Comparison of ENCODE assay signal across 9 cellular contexts in genomic region chr6:26457407-26457795, GRCh38. TPM values are rescaled to one million over a fixed set of nuclear protein-coding genes. Genes with fewer than 3 reads are reported as not detected.
DNase-seq lines count a peak whose midpoint lies in the region; ATAC-seq, FAIRE-seq and TF ChIP-seq lines count a peak whose summit lies in the region.
"Had no signal": no experiment of that assay in that cellular context is flagged by ENCODE, and none has a peak within 500 bp of the region (broad histone marks: within the 10 kb centered on the region; RNA-seq: fewer than 3 reads in every experiment).

No MANE protein-coding gene starts in this region.

- H3K36me3 Mint-ChIP-seq in Calu3 (ENCODE audit: insufficient read depth, unreplicated experiment) = peaks cover 42% of the 10 kb centered on the region
- peaks cover 32% of the 10 kb centered on the region for H3K36me3 Mint-ChIP-seq in brain

- ATAC-seq in GM21576 (IDR thresholded peaks at IDR 0.05; ENCODE audit: unreplicated experiment) (peak; percentile 21), HepG2 (peak; percentile 70)

- BruUV-seq in Calu3 (replicated peaks; lab: Mats Ljungman, UMichigan) = no TSS peak
- BruUV-seq in HepG2 (replicated peaks; lab: Mats Ljungman, UMichigan) = no TSS peak

- H3K9me3 ChIP-seq in HepG2 (ENCODE audit: low read length) (no peaks in the 10 kb centered on the region), testis (no peaks in the 10 kb centered on the region)

- H3K9me3 Mint-ChIP-seq in Calu3 (ENCODE audit: low read depth, unreplicated experiment) (no peaks in the 10 kb centered on the region), brain (no peaks in the 10 kb centered on the region)

- peak overlapping the region; percentile 93 for H3K27ac Mint-ChIP-seq in Calu3 (ENCODE audit: unreplicated experiment)
- H3K27ac Mint-ChIP-seq in brain = peak overlapping the region; percentile 97 to 99 (median 99)

- H3K27ac ChIP-seq in HepG2 (ENCODE audit: extremely low read length, insufficient read depth, low read length) (peak overlapping the region; percentile 69), testis (peak overlapping the region; percentile 89 to 97)

- CTCF ChIA-PET in Calu3 (lab: Charles Lee) = no interaction called here
- CTCF ChIA-PET in HepG2 (lab: Yijun Ruan, JAX; ENCODE audit: low intra/inter-chr PET ratio, low total read pairs) = no interaction called here

- no peaks in the 10 kb centered on the region; a peak in 1 of 5 replicates for H3K27me3 ChIP-seq in HepG2 (ENCODE audit: control insufficient read depth in 1 of 2, insufficient read depth in 2 of 2, low read length in 2 of 2)
- H3K27me3 ChIP-seq in testis = no peaks in the 10 kb centered on the region

- POLR2A ChIA-PET in HepG2 (lab: Yijun Ruan, JAX) = interaction anchor here (1.6 kb wide), 1 partner anchor 17 kb away, joined by 5 read pairs; no protein-coding TSS in a partner anchor

- H2AFZ ChIP-seq in HepG2 (ENCODE audit: low read length) = peak overlapping the region; percentile 95

- H3K4me3 Mint-ChIP-seq in Calu3 (ENCODE audit: low read depth, unreplicated experiment) (peak overlapping the region; percentile 81), brain (peak overlapping the region; percentile 94 to 100 (median 97))

- TF ChIP-seq POLR2A in HepG2 (IDR thresholded peaks at IDR 0.05; ENCODE audit: insufficient read depth in 1 of 2, low read depth in 2 of 2, low read length in 2 of 2) = no peak
- no peak for TF ChIP-seq POLR2A in testis (IDR thresholded peaks at IDR 0.05)

- TF ChIP-seq EP300 in HepG2 (IDR thresholded peaks at IDR 0.05; ENCODE audit: low read depth in 2 of 2, low read length in 2 of 2) (no peak), HepG2 (CRISPR knock-in tag; IDR thresholded peaks at IDR 0.05; ENCODE audit: borderline replicate concordance) (no peak)

- no peak for TF ChIP-seq RAD21 in HepG2 (CRISPR knock-in tag; IDR thresholded peaks at IDR 0.05)

- H3K27me3 Mint-ChIP-seq in Calu3 (ENCODE audit: unreplicated experiment) (no peaks in the 10 kb centered on the region), brain (peaks cover 12% of the 10 kb centered on the region)

- H3K79me2 ChIP-seq in HepG2 (ENCODE audit: insufficient read depth, low read length) = peaks cover 20% of the 10 kb centered on the region

- H3K4me2 ChIP-seq in HepG2 (ENCODE audit: low read depth, low read length) = peak overlapping the region; percentile 81

- intact Hi-C loops in Calu3 (cut with micrococcal nuclease; ENCODE audit: unreplicated experiment) = no loop called here
- intact Hi-C loops in HepG2 (cut with micrococcal nuclease; ENCODE audit: unreplicated experiment) = loop anchor here (1.0 to 5.0 kb wide), 3 partner anchors 18 to 65 kb away; partner anchors contain the start of gene BTN3A1
- intact Hi-C loops in testis (cut with DNase I; ENCODE audit: low total_unique reads) = no loop called here

- FAIRE-seq in HepG2 (lab: Jason Lieb, UNC) = no peak

- H3K4me1 ChIP-seq in HepG2 (ENCODE audit: insufficient read depth, low read length) (peaks cover 37% of the 10 kb centered on the region), testis (peaks cover 28% of the 10 kb centered on the region)

- no peak for TF ChIP-seq CTCF in Calu3 (IDR thresholded peaks at IDR 0.05; ENCODE audit: unreplicated experiment)
- TF ChIP-seq CTCF in brain (conservative IDR thresholded peaks at IDR 0.05) = no peak
- TF ChIP-seq CTCF in HepG2 (CRISPR knock-in tag; IDR thresholded peaks at IDR 0.05) = no peak
- TF ChIP-seq CTCF in testis (IDR thresholded peaks at IDR 0.05) = no peak

- no peaks in the 10 kb centered on the region for H4K20me1 ChIP-seq in HepG2 (ENCODE audit: insufficient read depth, low read length)

- DNase-seq in Calu3 = no peak
- DNase-seq in Jurkat, Clone E6-1 (ENCODE audit: low read depth, low spot score) = no peak
- DNase-seq in HepG2 (ENCODE audit: low spot score) = no peak
- peak; percentile 29 for DNase-seq in testis
- DNase-seq in HK-2 (ENCODE audit: unreplicated experiment) = no peak
- DNase-seq in glomerular visceral epithelial cell (ENCODE audit: extremely low spot score) = no peak

- in situ Hi-C loops in HepG2 (cut with HindIII; ENCODE audit: extremely low pct_ligation_motif_present, low pct_unique_long_range_greater_than_20kb) = no loop called here

- WGBS in HepG2 (ENCODE audit: low lambda C conversion rate) = 11% methylated on average over 8 of the region's 8 CpGs
- 5 to 11% methylated on average over 8 of the region's 8 CpGs for WGBS in testis, 2 donors

- H3K36me3 ChIP-seq in HepG2 (replicated peaks in 1 of 2; ENCODE audit: control insufficient read depth in 1 of 2, insufficient read depth in 2 of 2, low read length in 2 of 2) (peaks cover 5 to 15% of the 10 kb centered on the region in 2 experiments), testis (ENCODE audit: low read depth, missing control alignments) (no peaks in the 10 kb centered on the region)

- peak overlapping the region; percentile 89 for H3K9ac ChIP-seq in HepG2 (ENCODE audit: insufficient read depth, low read depth, low read length)

- H3K4me1 Mint-ChIP-seq in Calu3 (ENCODE audit: low read depth, unreplicated experiment) = peaks cover 20% of the 10 kb centered on the region
- peaks cover 55% of the 10 kb centered on the region for H3K4me1 Mint-ChIP-seq in brain

- peak overlapping the region; percentile 90 for H3K4me3 ChIP-seq in Jurkat, Clone E6-1 (ENCODE audit: low read length)
- H3K4me3 ChIP-seq in HepG2 (replicated peaks in 1 of 3; ENCODE audit: insufficient read depth in 1 of 3, low read depth in 2 of 3, low read length in 3 of 3) (peak overlapping the region; percentile 87 to 93 (median 88)), testis (peak overlapping the region; percentile 77 to 88)

RNA-seq across cellular contexts. Expression of gene BTN2A1, which starts 0.4 kb away (rescaled TPM):
- 29.4 and 32.5 TPM in 2 replicates for total RNA-seq in Calu3 (2022)
- 29.9 TPM for polyA plus RNA-seq in Jurkat, Clone E6-1 (2012; ENCODE audit: insufficient read depth, insufficient read length)
- 15.6 TPM for polyA plus RNA-seq in brain (ENCODE audit: insufficient read depth, low read depth, low replicate concordance)
- total RNA-seq in HepG2 (2016; rRNA removed; fragmentation: Illumina TruSeq; extraction: Trizol) = 9.1 and 16.4 TPM in 2 replicates
- total RNA-seq in HepG2 (2016; cell fraction: cytosol; rRNA removed; fragmentation: Illumina TruSeq; extraction: Trizol; ENCODE audit: low read depth) = 2.8 and 3.8 TPM in 2 replicates
- 9.2 and 15.3 TPM in 2 replicates for total RNA-seq in HepG2 (2016; cell fraction: insoluble cytoplasmic fraction; rRNA removed; fragmentation: Illumina TruSeq; extraction: Trizol)
- total RNA-seq in HepG2 (2016; cell fraction: membrane; rRNA removed; fragmentation: Illumina TruSeq; extraction: Trizol) = 5.5 and 6.0 TPM in 2 replicates
- 18.6 and 21.3 TPM in 2 replicates for total RNA-seq in HepG2 (2016; cell fraction: nucleus; rRNA removed; fragmentation: Illumina TruSeq; extraction: Trizol)
- polyA plus RNA-seq in HepG2 (2011; rRNA removed) = 30.4 and 35.0 TPM in 2 replicates
- 23.7 and 28.2 TPM in 2 replicates for polyA plus RNA-seq in HepG2 (2011; cell fraction: cytosol; rRNA removed)
- 33.3 and 38.3 TPM in 2 replicates for polyA plus RNA-seq in HepG2 (2011; cell fraction: nucleus; rRNA removed)
- polyA plus RNA-seq in HepG2 (2012) = 18.7 and 23.0 TPM in 2 replicates
- 2.6 and 3.2 TPM in 2 replicates for polyA plus RNA-seq in HepG2 (2016; cell fraction: cytosol; fragmentation: Illumina TruSeq; extraction: Trizol; ENCODE audit: low read depth)
- 11.1 TPM in 2 replicates for polyA plus RNA-seq in HepG2 (2016; cell fraction: insoluble cytoplasmic fraction; fragmentation: Illumina TruSeq; extraction: Trizol; ENCODE audit: low read depth)
- polyA plus RNA-seq in HepG2 (2016; cell fraction: membrane; fragmentation: Illumina TruSeq; extraction: Trizol; ENCODE audit: low read depth) = 3.3 and 3.5 TPM in 2 replicates
- 49.0 and 49.2 TPM in 2 replicates for polyA plus RNA-seq in HepG2 (2016; cell fraction: nucleus; fragmentation: Illumina TruSeq; extraction: Trizol; ENCODE audit: insufficient read depth, low read depth)
- 23.9 and 31.6 TPM in 2 replicates for polyA minus RNA-seq in HepG2 (2011; rRNA and poly(A)+ RNA removed; ENCODE audit: low replicate concordance)
- polyA minus RNA-seq in HepG2 (2011; cell fraction: cytosol; rRNA and poly(A)+ RNA removed) = 10.4 and 12.6 TPM in 2 replicates
- polyA minus RNA-seq in HepG2 (2011; cell fraction: nucleus; rRNA and poly(A)+ RNA removed) = 25.0 and 37.0 TPM in 2 replicates
- 10 to 100 TPM; 26.0 to 27.6 TPM for total RNA-seq in testis
- 27.9 TPM for polyA plus RNA-seq in testis (ENCODE audit: insufficient read depth, low read depth, low replicate concordance)

RNA-seq across cellular contexts. Expression of gene BTN3A3, which starts 17.1 kb away (rescaled TPM):
- total RNA-seq in Calu3 (2022) = 15.5 and 20.6 TPM in 2 replicates
- polyA plus RNA-seq in Jurkat, Clone E6-1 (2012; ENCODE audit: insufficient read depth, insufficient read length) = 13.9 TPM
- polyA plus RNA-seq in brain (ENCODE audit: insufficient read depth, low read depth, low replicate concordance) = 4.3 TPM
- 2.9 and 4.3 TPM in 2 replicates for total RNA-seq in HepG2 (2016; rRNA removed; fragmentation: Illumina TruSeq; extraction: Trizol)
- total RNA-seq in HepG2 (2016; cell fraction: cytosol; rRNA removed; fragmentation: Illumina TruSeq; extraction: Trizol; ENCODE audit: low read depth) = 1.1 and 1.8 TPM in 2 replicates
- total RNA-seq in HepG2 (2016; cell fraction: insoluble cytoplasmic fraction; rRNA removed; fragmentation: Illumina TruSeq; extraction: Trizol) = 4.0 and 5.3 TPM in 2 replicates
- 1.1 and 2.7 TPM in 2 replicates for total RNA-seq in HepG2 (2016; cell fraction: membrane; rRNA removed; fragmentation: Illumina TruSeq; extraction: Trizol)
- total RNA-seq in HepG2 (2016; cell fraction: nucleus; rRNA removed; fragmentation: Illumina TruSeq; extraction: Trizol) = 10.3 and 12.7 TPM in 2 replicates
- 5.0 and 6.3 TPM in 2 replicates for polyA plus RNA-seq in HepG2 (2011; rRNA removed)
- polyA plus RNA-seq in HepG2 (2011; cell fraction: cytosol; rRNA removed) = 2.3 and 3.7 TPM in 2 replicates
- polyA plus RNA-seq in HepG2 (2011; cell fraction: nucleus; rRNA removed) = 12.9 and 22.9 TPM in 2 replicates
- 3.7 and 5.2 TPM in 2 replicates for polyA plus RNA-seq in HepG2 (2012)
- polyA plus RNA-seq in HepG2 (2016; cell fraction: cytosol; fragmentation: Illumina TruSeq; extraction: Trizol; ENCODE audit: low read depth) = 0.26 and 0.36 TPM in 2 replicates
- 1.9 and 2.2 TPM in 2 replicates for polyA plus RNA-seq in HepG2 (2016; cell fraction: insoluble cytoplasmic fraction; fragmentation: Illumina TruSeq; extraction: Trizol; ENCODE audit: low read depth)
- 0.65 and 0.73 TPM in 2 replicates for polyA plus RNA-seq in HepG2 (2016; cell fraction: membrane; fragmentation: Illumina TruSeq; extraction: Trizol; ENCODE audit: low read depth)
- 13.4 and 14.1 TPM in 2 replicates for polyA plus RNA-seq in HepG2 (2016; cell fraction: nucleus; fragmentation: Illumina TruSeq; extraction: Trizol; ENCODE audit: insufficient read depth, low read depth)
- polyA minus RNA-seq in HepG2 (2011; rRNA and poly(A)+ RNA removed; ENCODE audit: low replicate concordance) = 8.0 and 29.3 TPM in 2 replicates
- 1.1 and 1.4 TPM in 2 replicates for polyA minus RNA-seq in HepG2 (2011; cell fraction: cytosol; rRNA and poly(A)+ RNA removed)
- polyA minus RNA-seq in HepG2 (2011; cell fraction: nucleus; rRNA and poly(A)+ RNA removed) = 10.0 and 27.5 TPM in 2 replicates
- total RNA-seq in testis = 1 to 10 TPM; 7.3 to 7.6 TPM
- 15.2 TPM for polyA plus RNA-seq in testis (ENCODE audit: insufficient read depth, low read depth, low replicate concordance)

RNA-seq across cellular contexts. Expression of gene BTN1A1, which starts 42.7 kb away (rescaled TPM):
- total RNA-seq in Calu3 (2022) (not detected in 2 replicates), HepG2 (2016; rRNA removed; fragmentation: Illumina TruSeq; extraction: Trizol) (not detected in 2 replicates), testis (under 1 TPM; 0.31 TPM)
- not detected for polyA plus RNA-seq in Jurkat, Clone E6-1 (2012; ENCODE audit: insufficient read depth, insufficient read length)
- polyA plus RNA-seq in brain (ENCODE audit: insufficient read depth, low read depth, low replicate concordance) (0.36 TPM), HepG2 (2011; rRNA removed) (0.04 and 0.12 TPM in 2 replicates), testis (ENCODE audit: insufficient read depth, low read depth, low replicate concordance) (0.30 TPM)
- total RNA-seq in HepG2 (2016; cell fraction: cytosol; rRNA removed; fragmentation: Illumina TruSeq; extraction: Trizol; ENCODE audit: low read depth) = not detected in 2 replicates
- total RNA-seq in HepG2 (2016; cell fraction: insoluble cytoplasmic fraction; rRNA removed; fragmentation: Illumina TruSeq; extraction: Trizol) = not detected in 2 replicates
- total RNA-seq in HepG2 (2016; cell fraction: membrane; rRNA removed; fragmentation: Illumina TruSeq; extraction: Trizol) = not detected in 2 replicates
- not detected in 2 replicates for total RNA-seq in HepG2 (2016; cell fraction: nucleus; rRNA removed; fragmentation: Illumina TruSeq; extraction: Trizol)
- 0.04 and 0.08 TPM in 2 replicates for polyA plus RNA-seq in HepG2 (2011; cell fraction: cytosol; rRNA removed)
- not detected in 2 replicates for polyA plus RNA-seq in HepG2 (2011; cell fraction: nucleus; rRNA removed)
- 0.05 and 0.07 TPM in 2 replicates for polyA plus RNA-seq in HepG2 (2012)
- not detected in 2 replicates for polyA plus RNA-seq in HepG2 (2016; cell fraction: cytosol; fragmentation: Illumina TruSeq; extraction: Trizol; ENCODE audit: low read depth)
- not detected in 2 replicates for polyA plus RNA-seq in HepG2 (2016; cell fraction: insoluble cytoplasmic fraction; fragmentation: Illumina TruSeq; extraction: Trizol; ENCODE audit: low read depth)
- polyA plus RNA-seq in HepG2 (2016; cell fraction: membrane; fragmentation: Illumina TruSeq; extraction: Trizol; ENCODE audit: low read depth) = not detected in 2 replicates
- polyA plus RNA-seq in HepG2 (2016; cell fraction: nucleus; fragmentation: Illumina TruSeq; extraction: Trizol; ENCODE audit: insufficient read depth, low read depth) = not detected in 2 replicates
- not detected in 2 replicates for polyA minus RNA-seq in HepG2 (2011; rRNA and poly(A)+ RNA removed; ENCODE audit: low replicate concordance)
- polyA minus RNA-seq in HepG2 (2011; cell fraction: cytosol; rRNA and poly(A)+ RNA removed) = not detected in 2 replicates
- polyA minus RNA-seq in HepG2 (2011; cell fraction: nucleus; rRNA and poly(A)+ RNA removed) = not detected in 2 replicates
- total RNA-seq: SK-MEL-5 had no signal

RNA-seq across cellular contexts. Expression of gene BTN3A1, which starts 55.3 kb away (rescaled TPM):
- total RNA-seq in Calu3 (2022) (29.0 and 40.5 TPM in 2 replicates), HepG2 (2016; rRNA removed; fragmentation: Illumina TruSeq; extraction: Trizol) (8.1 and 13.3 TPM in 2 replicates), testis (10 to 100 TPM; 10.6 to 14.7 TPM)
- polyA plus RNA-seq in Jurkat, Clone E6-1 (2012; ENCODE audit: insufficient read depth, insufficient read length) = 29.3 TPM
- polyA plus RNA-seq in brain (ENCODE audit: insufficient read depth, low read depth, low replicate concordance) (7.7 TPM), HepG2 (2011; rRNA removed) (14.0 and 17.0 TPM in 2 replicates), testis (ENCODE audit: insufficient read depth, low read depth, low replicate concordance) (15.9 TPM)
- 3.0 and 3.2 TPM in 2 replicates for total RNA-seq in HepG2 (2016; cell fraction: cytosol; rRNA removed; fragmentation: Illumina TruSeq; extraction: Trizol; ENCODE audit: low read depth)
- 8.0 and 11.8 TPM in 2 replicates for total RNA-seq in HepG2 (2016; cell fraction: insoluble cytoplasmic fraction; rRNA removed; fragmentation: Illumina TruSeq; extraction: Trizol)
- 7.8 and 8.0 TPM in 2 replicates for total RNA-seq in HepG2 (2016; cell fraction: membrane; rRNA removed; fragmentation: Illumina TruSeq; extraction: Trizol)
- total RNA-seq in HepG2 (2016; cell fraction: nucleus; rRNA removed; fragmentation: Illumina TruSeq; extraction: Trizol) = 15.9 and 17.1 TPM in 2 replicates
- polyA plus RNA-seq in HepG2 (2011; cell fraction: cytosol; rRNA removed) = 6.9 and 9.3 TPM in 2 replicates
- 29.0 and 46.1 TPM in 2 replicates for polyA plus RNA-seq in HepG2 (2011; cell fraction: nucleus; rRNA removed)
- 9.4 and 11.5 TPM in 2 replicates for polyA plus RNA-seq in HepG2 (2012)
- 0.54 and 0.75 TPM in 2 replicates for polyA plus RNA-seq in HepG2 (2016; cell fraction: cytosol; fragmentation: Illumina TruSeq; extraction: Trizol; ENCODE audit: low read depth)
- polyA plus RNA-seq in HepG2 (2016; cell fraction: insoluble cytoplasmic fraction; fragmentation: Illumina TruSeq; extraction: Trizol; ENCODE audit: low read depth) = 4.6 and 4.8 TPM in 2 replicates
- 2.4 and 2.5 TPM in 2 replicates for polyA plus RNA-seq in HepG2 (2016; cell fraction: membrane; fragmentation: Illumina TruSeq; extraction: Trizol; ENCODE audit: low read depth)
- 27.2 and 30.6 TPM in 2 replicates for polyA plus RNA-seq in HepG2 (2016; cell fraction: nucleus; fragmentation: Illumina TruSeq; extraction: Trizol; ENCODE audit: insufficient read depth, low read depth)
- polyA minus RNA-seq in HepG2 (2011; rRNA and poly(A)+ RNA removed; ENCODE audit: low replicate concordance) = 46.1 and 68.9 TPM in 2 replicates
- polyA minus RNA-seq in HepG2 (2011; cell fraction: cytosol; rRNA and poly(A)+ RNA removed) = 8.0 and 8.9 TPM in 2 replicates
- polyA minus RNA-seq in HepG2 (2011; cell fraction: nucleus; rRNA and poly(A)+ RNA removed) = 17.8 and 27.4 TPM in 2 replicates
